Comparison of ENCODE assay signal across 35 cellular contexts in the genomic region with DNA sequence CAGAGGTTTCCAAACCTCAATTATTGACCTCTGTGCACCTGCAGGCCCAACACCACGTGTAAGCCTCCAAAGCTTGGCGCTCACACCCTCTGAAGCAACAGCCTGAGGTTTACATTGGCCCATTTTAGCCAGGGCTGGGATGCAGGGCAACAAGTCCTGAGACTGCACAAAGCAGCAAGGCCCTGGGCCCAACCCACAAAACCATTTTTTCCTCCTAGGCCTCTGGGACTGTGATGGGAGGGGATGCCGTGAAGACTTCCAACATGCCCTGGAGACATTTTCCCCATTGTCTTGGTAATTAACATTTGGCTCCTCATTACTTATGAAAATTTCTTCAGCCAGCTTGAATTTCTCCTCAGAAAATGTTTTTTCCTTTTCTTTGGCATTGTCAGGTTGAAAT. TPM values are rescaled to one million over a fixed set of nuclear protein-coding genes. Genes with fewer than 3 reads are reported as not detected.
DNase-seq lines count a peak whose midpoint lies in the region; ATAC-seq, FAIRE-seq and TF ChIP-seq lines count a peak whose summit lies in the region.
"Had no signal": no experiment of that assay in that cellular context is flagged by ENCODE, and none has a peak within 500 bp of the region (broad histone marks: within the 10 kb centered on the region; RNA-seq: fewer than 3 reads in every experiment).

No MANE protein-coding gene starts in this region.

- H3K79me2 ChIP-seq in HepG2 (ENCODE audit: insufficient read depth, low read length): no peaks in the 10 kb centered on the region

- DNase-seq in A549 (ENCODE audit: low read depth in 1 of 2, low spot score in 1 of 2) (no peak), posterior vena cava (ENCODE audit: low spot score) (peak; percentile 57), spleen (peak; percentile 45), colonic mucosa (no peak), HepG2 (ENCODE audit: low spot score) (no peak), medulla oblongata (ENCODE audit: extremely low spot score) (no peak)
- DNase-seq: 8988T; ACHN; AML-193; BE2C; C1 segment of cervical spinal cord; Caco-2; Calu3; CD4-positive, alpha-beta memory T cell; CD4-positive, alpha-beta T cell; CD4-positive, CD25-positive, alpha-beta regulatory T cell; CD8-positive, alpha-beta memory T cell; CD8-positive, alpha-beta T cell; COR-L47; DMS 273 treated with DMSO at 0.1 percent for 48 hours; DMS153; DMS53; DMS79; DMS79 treated with DMSO at 0.1 percent for 48 hours; DND-41; EL had no signal

- 67% methylated on average over 3 of the region's 3 CpGs for WGBS in A549 (ENCODE audit: missing lambda C conversion rate)
- WGBS in spleen, 5 donors: 73 to 91% (median 82%) methylated on average over 3 of the region's 3 CpGs
- WGBS in HepG2 (ENCODE audit: low lambda C conversion rate): no CpG with 5 or more reads among the region's 3 CpGs

- FAIRE-seq in A549 (lab: Jason Lieb, UNC) (no peak), HepG2 (lab: Jason Lieb, UNC) (no peak)
- FAIRE-seq: A204.1, D721Med had no signal

- ATAC-seq in A549 (no peak), HG03095 (IDR thresholded peaks at IDR 0.05; ENCODE audit: unreplicated experiment) (no peak), HepG2 (no peak)
- ATAC-seq: CD8-positive, alpha-beta T cell had no signal

- H3K4me3 ChIP-seq in A549: no peak overlapping the region
- H3K4me3 ChIP-seq in HEK293 (ENCODE audit: low read depth, low read length): no peak overlapping the region
- no peak overlapping the region for H3K4me3 ChIP-seq in spleen
- H3K4me3 ChIP-seq in colonic mucosa: no peak overlapping the region
- no peak overlapping the region for H3K4me3 ChIP-seq in HepG2 (replicated peaks in 1 of 3; ENCODE audit: insufficient read depth in 1 of 3, low read depth in 2 of 3, low read length in 3 of 3)
- H3K4me3 ChIP-seq: BLaER1; BLaER1 treated with 17β-estradiol and CSF1 and Interleukin-3, amounts not matched to agents 10 nM and 100 nM had no signal

- POLR2A ChIA-PET in A549 (lab: Yijun Ruan, JAX): no interaction called here
- POLR2A ChIA-PET in HEK293 (lab: Yijun Ruan, JAX): no interaction called here
- POLR2A ChIA-PET in HepG2 (lab: Yijun Ruan, JAX): no interaction called here

- intact Hi-C loops in posterior vena cava (cut with DNase I): no loop called here
- intact Hi-C loops in spleen (cut with DNase I; ENCODE audit: low total_unique reads): no loop called here
- intact Hi-C loops in colonic mucosa (cut with DNase I): no loop called here
- intact Hi-C loops in HepG2 (cut with micrococcal nuclease; ENCODE audit: unreplicated experiment): no loop called here

- H3K27ac ChIP-seq in A549 (no peak overlapping the region), HEK293 (ENCODE audit: extremely low read depth, low read depth, low read length) (no peak overlapping the region), spleen (no peak overlapping the region), colonic mucosa (no peak overlapping the region), HepG2 (ENCODE audit: extremely low read length, insufficient read depth, low read length) (no peak overlapping the region)
- H3K27ac ChIP-seq: 22Rv1; BLaER1; BLaER1 treated with 17β-estradiol and CSF1 and Interleukin-3, amounts not matched to agents 10 nM and 100 nM; C4-2B had no signal

- H2AFZ ChIP-seq in HepG2 (ENCODE audit: low read length): no peak overlapping the region

- no peak overlapping the region for H3K4me2 ChIP-seq in A549
- no peak overlapping the region for H3K4me2 ChIP-seq in HepG2 (ENCODE audit: low read depth, low read length)
- H3K4me2 ChIP-seq: BLaER1; BLaER1 treated with 17β-estradiol and CSF1 and Interleukin-3, amounts not matched to agents 10 nM and 100 nM had no signal

- H3K9me3 ChIP-seq in A549: peaks cover 4% of the 10 kb centered on the region; the same call in 2 of the 3 replicates
- H3K9me3 ChIP-seq in HEK293 (ENCODE audit: control insufficient read depth, insufficient read depth, low read depth, low read length): no peaks in the 10 kb centered on the region
- peaks cover 0 to 24% (median 8%) of the 10 kb centered on the region in 8 donors for H3K9me3 ChIP-seq in spleen
- H3K9me3 ChIP-seq in colonic mucosa: no peaks in the 10 kb centered on the region
- H3K9me3 ChIP-seq in HepG2 (ENCODE audit: low read length): no peaks in the 10 kb centered on the region
- H3K9me3 ChIP-seq: BE2C, Caco-2 had no signal

- TF ChIP-seq CTCF in A549 (IDR thresholded peaks at IDR 0.05): no peak
- no peak for TF ChIP-seq CTCF in HEK293 (tag by site-specific recombination; IDR thresholded peaks at IDR 0.05)
- no peak for TF ChIP-seq CTCF in spleen (IDR thresholded peaks at IDR 0.05 in 8 of 11, conservative IDR thresholded peaks at IDR 0.05 in 3 of 11)
- TF ChIP-seq CTCF in colonic mucosa (IDR thresholded peaks at IDR 0.05): no peak
- TF ChIP-seq CTCF in HepG2 (CRISPR knock-in tag; IDR thresholded peaks at IDR 0.05): no peak

- TF ChIP-seq POLR2A in A549 (IDR thresholded peaks at IDR 0.05; ENCODE audit: low read length) (no peak), spleen (IDR thresholded peaks at IDR 0.05) (no peak), HepG2 (IDR thresholded peaks at IDR 0.05; ENCODE audit: insufficient read depth in 1 of 2, low read depth in 2 of 2, low read length in 2 of 2) (no peak)

- H3K27me3 ChIP-seq in spleen (replicated peaks in 1 of 7): no peaks in the 10 kb centered on the region
- no peaks in the 10 kb centered on the region for H3K27me3 ChIP-seq in colonic mucosa
- no peaks in the 10 kb centered on the region for H3K27me3 ChIP-seq in HepG2 (ENCODE audit: control insufficient read depth in 1 of 2, insufficient read depth in 2 of 2, low read length in 2 of 2)
- H3K27me3 ChIP-seq: BE2C; BLaER1; BLaER1 treated with 17β-estradiol and CSF1 and Interleukin-3, amounts not matched to agents 10 nM and 100 nM had no signal

- TF ChIP-seq EP300 in A549 (IDR thresholded peaks at IDR 0.05) (no peak), HepG2 (IDR thresholded peaks at IDR 0.05; ENCODE audit: low read depth in 2 of 2, low read length in 2 of 2) (no peak), HepG2 (CRISPR knock-in tag; IDR thresholded peaks at IDR 0.05; ENCODE audit: borderline replicate concordance) (no peak)

- H3K9ac ChIP-seq in colonic mucosa (ENCODE audit: low read depth in 2 of 2, low read length in 2 of 2) (no peak overlapping the region), HepG2 (ENCODE audit: insufficient read depth, low read depth, low read length) (no peak overlapping the region)
- H3K9ac ChIP-seq: BLaER1; BLaER1 treated with 17β-estradiol and CSF1 and Interleukin-3, amounts not matched to agents 10 nM and 100 nM had no signal

- BruUV-seq in HepG2 (replicated peaks; lab: Mats Ljungman, UMichigan): no TSS peak

- H3K4me1 ChIP-seq in A549 (no peaks in the 10 kb centered on the region), HEK293 (ENCODE audit: control insufficient read depth, insufficient read depth, low read length) (no peaks in the 10 kb centered on the region), spleen (no peaks in the 10 kb centered on the region), colonic mucosa (no peaks in the 10 kb centered on the region), HepG2 (ENCODE audit: insufficient read depth, low read length) (no peaks in the 10 kb centered on the region)
- H3K4me1 ChIP-seq: BE2C; BLaER1; BLaER1 treated with 17β-estradiol and CSF1 and Interleukin-3, amounts not matched to agents 10 nM and 100 nM; Caco-2 had no signal

- TF ChIP-seq RAD21 in A549 (conservative IDR thresholded peaks at IDR 0.05 in 1 of 2, IDR thresholded peaks at IDR 0.05 in 1 of 2) (no peak), HepG2 (CRISPR knock-in tag; IDR thresholded peaks at IDR 0.05) (no peak)

- no peaks in the 10 kb centered on the region for H4K20me1 ChIP-seq in HepG2 (ENCODE audit: insufficient read depth, low read length)
- H4K20me1 ChIP-seq: BLaER1; BLaER1 treated with 17β-estradiol and CSF1 and Interleukin-3, amounts not matched to agents 10 nM and 100 nM had no signal

- in situ Hi-C loops in HepG2 (cut with HindIII; ENCODE audit: extremely low pct_ligation_motif_present, low pct_unique_long_range_greater_than_20kb): no loop called here

- H3K36me3 ChIP-seq in HEK293 (ENCODE audit: control insufficient read depth in 2 of 2, insufficient read depth in 1 of 2, low read length in 2 of 2) (no peaks in the 10 kb centered on the region), spleen (no peaks in the 10 kb centered on the region), colonic mucosa (no peaks in the 10 kb centered on the region), HepG2 (replicated peaks in 1 of 2; ENCODE audit: control insufficient read depth in 1 of 2, insufficient read depth in 2 of 2, low read length in 2 of 2) (no peaks in the 10 kb centered on the region)
- H3K36me3 ChIP-seq: BE2C; BLaER1; BLaER1 treated with 17β-estradiol and CSF1 and Interleukin-3, amounts not matched to agents 10 nM and 100 nM had no signal

- CTCF ChIA-PET in A549 (lab: Yijun Ruan, JAX) (no interaction called here), HEK293 (lab: Yijun Ruan, JAX) (no interaction called here), HepG2 (lab: Yijun Ruan, JAX; ENCODE audit: low intra/inter-chr PET ratio, low total read pairs) (no interaction called here)

RNA-seq across cellular contexts. Expression of gene CNKSR2, which starts 54.9 kb away (rescaled TPM):
- polyA plus RNA-seq in A549 (2011; rRNA removed): 11.4 and 12.7 TPM in 2 replicates
- 2.9 and 3.7 TPM in 2 replicates for polyA plus RNA-seq in A549 (2012; cell fraction: cytosol; rRNA removed)
- 12.5 and 13.3 TPM in 2 replicates for polyA plus RNA-seq in A549 (2012; cell fraction: nucleus; rRNA removed)
- polyA plus RNA-seq in A549 (2017; fragmentation: RNase III; extraction: RNeasy Plus Mini Kit Qiagen cat#74134 plus additional on column Dnase treatment): 4.9 to 6.0 TPM (median 5.8 TPM) in 3 replicates
- 24.3 and 25.7 TPM in 2 replicates for polyA minus RNA-seq in A549 (2011; rRNA and poly(A)+ RNA removed)
- 1 to 10 TPM; 1.6 to 2.1 TPM for total RNA-seq in posterior vena cava
- total RNA-seq in spleen: 10 to 100 TPM in 3 of 7 donors, 1 to 10 TPM in 4; 4.8 to 16.8 (median 9.2) TPM
- 1 to 10 TPM; 1.6 to 1.7 (median 1.6) TPM for polyA plus RNA-seq in spleen
- under 1 TPM; 0.24 to 0.32 TPM for total RNA-seq in colonic mucosa
- not detected in 2 replicates for total RNA-seq in HepG2 (2016; rRNA removed; fragmentation: Illumina TruSeq; extraction: Trizol)
- total RNA-seq in HepG2 (2016; cell fraction: cytosol; rRNA removed; fragmentation: Illumina TruSeq; extraction: Trizol; ENCODE audit: low read depth): not detected in 2 replicates
- not detected in 2 replicates for total RNA-seq in HepG2 (2016; cell fraction: insoluble cytoplasmic fraction; rRNA removed; fragmentation: Illumina TruSeq; extraction: Trizol)
- not detected in 2 replicates for total RNA-seq in HepG2 (2016; cell fraction: membrane; rRNA removed; fragmentation: Illumina TruSeq; extraction: Trizol)
- total RNA-seq in HepG2 (2016; cell fraction: nucleus; rRNA removed; fragmentation: Illumina TruSeq; extraction: Trizol): not detected in 2 replicates
- polyA plus RNA-seq in HepG2 (2011; rRNA removed): not detected in 2 replicates
- not detected in 2 replicates for polyA plus RNA-seq in HepG2 (2011; cell fraction: cytosol; rRNA removed)
- not detected in 2 replicates for polyA plus RNA-seq in HepG2 (2011; cell fraction: nucleus; rRNA removed)
- not detected in 2 replicates for polyA plus RNA-seq in HepG2 (2012)
- polyA plus RNA-seq in HepG2 (2016; cell fraction: cytosol; fragmentation: Illumina TruSeq; extraction: Trizol; ENCODE audit: low read depth): not detected in 2 replicates
- polyA plus RNA-seq in HepG2 (2016; cell fraction: insoluble cytoplasmic fraction; fragmentation: Illumina TruSeq; extraction: Trizol; ENCODE audit: low read depth): not detected in 2 replicates
- not detected in 2 replicates for polyA plus RNA-seq in HepG2 (2016; cell fraction: membrane; fragmentation: Illumina TruSeq; extraction: Trizol; ENCODE audit: low read depth)
- polyA plus RNA-seq in HepG2 (2016; cell fraction: nucleus; fragmentation: Illumina TruSeq; extraction: Trizol; ENCODE audit: insufficient read depth, low read depth): not detected in 2 replicates
- not detected in 2 replicates for polyA minus RNA-seq in HepG2 (2011; rRNA and poly(A)+ RNA removed; ENCODE audit: low replicate concordance)
- polyA minus RNA-seq in HepG2 (2011; cell fraction: cytosol; rRNA and poly(A)+ RNA removed): not detected in 2 replicates
- polyA minus RNA-seq in HepG2 (2011; cell fraction: nucleus; rRNA and poly(A)+ RNA removed): not detected in 2 replicates
- total RNA-seq: A172, Caco-2, Calu3 had no signal

Comparison
In these comparisons a context has a peak if more than half of its experiments do, and no peak if none do; other contexts are left out.
1. DNase-seq: peak in posterior vena cava (single experiment) and spleen (single experiment); none in A549 (0 of 2), colonic mucosa (single experiment), HepG2 (single experiment) and medulla oblongata (single experiment).